Comparison of ENCODE assay signal across 8 cellular contexts in the genomic region with DNA sequence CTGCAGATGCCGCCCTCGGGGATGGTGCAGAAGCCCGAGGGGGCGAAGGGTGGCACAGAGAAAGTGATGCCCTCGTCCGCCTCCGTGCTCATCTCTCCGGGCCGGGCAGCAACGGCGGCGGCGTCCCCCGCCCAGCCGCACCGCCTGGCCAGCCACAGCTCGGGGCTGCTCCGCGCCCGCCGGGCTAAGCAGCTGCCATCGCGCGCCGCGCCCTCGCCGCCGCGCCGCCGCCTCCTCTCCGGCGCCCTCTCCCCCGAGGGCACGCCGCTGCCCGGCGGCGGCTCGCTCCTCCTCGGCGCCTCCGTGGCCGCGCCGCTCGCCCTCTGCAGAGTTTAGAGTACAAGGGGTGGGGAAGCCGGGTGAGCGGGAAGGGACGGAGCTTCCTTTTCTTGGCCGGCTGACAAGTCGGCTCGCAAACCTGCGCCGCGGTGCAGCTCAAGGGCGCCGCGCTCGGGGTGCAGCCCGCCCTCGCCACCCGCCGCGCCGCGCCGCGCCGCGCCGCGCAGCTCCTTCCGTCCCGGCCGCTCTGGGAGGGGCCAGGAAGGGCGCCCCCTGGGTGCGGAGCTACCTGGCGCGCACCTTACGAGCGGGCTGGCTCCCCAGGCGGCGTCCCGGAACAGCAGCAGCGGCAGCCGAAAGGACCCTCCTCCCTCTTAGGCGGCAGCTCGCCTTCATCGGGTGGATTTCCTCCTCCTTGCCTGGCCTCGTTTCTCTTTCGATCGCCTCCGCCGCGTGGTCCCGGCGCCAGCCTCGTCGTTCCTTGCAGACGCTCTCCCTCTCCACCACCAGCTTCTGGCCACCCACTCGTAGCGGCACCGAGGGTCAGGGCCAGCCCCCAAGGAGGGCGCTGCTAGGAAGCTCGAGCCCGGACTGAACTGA. TPM values are rescaled to one million over a fixed set of nuclear protein-coding genes. Genes with fewer than 3 reads are reported as not detected.
DNase-seq lines count a peak whose midpoint lies in the region; ATAC-seq lines count a peak whose summit lies in the region.

A gene with protein sequence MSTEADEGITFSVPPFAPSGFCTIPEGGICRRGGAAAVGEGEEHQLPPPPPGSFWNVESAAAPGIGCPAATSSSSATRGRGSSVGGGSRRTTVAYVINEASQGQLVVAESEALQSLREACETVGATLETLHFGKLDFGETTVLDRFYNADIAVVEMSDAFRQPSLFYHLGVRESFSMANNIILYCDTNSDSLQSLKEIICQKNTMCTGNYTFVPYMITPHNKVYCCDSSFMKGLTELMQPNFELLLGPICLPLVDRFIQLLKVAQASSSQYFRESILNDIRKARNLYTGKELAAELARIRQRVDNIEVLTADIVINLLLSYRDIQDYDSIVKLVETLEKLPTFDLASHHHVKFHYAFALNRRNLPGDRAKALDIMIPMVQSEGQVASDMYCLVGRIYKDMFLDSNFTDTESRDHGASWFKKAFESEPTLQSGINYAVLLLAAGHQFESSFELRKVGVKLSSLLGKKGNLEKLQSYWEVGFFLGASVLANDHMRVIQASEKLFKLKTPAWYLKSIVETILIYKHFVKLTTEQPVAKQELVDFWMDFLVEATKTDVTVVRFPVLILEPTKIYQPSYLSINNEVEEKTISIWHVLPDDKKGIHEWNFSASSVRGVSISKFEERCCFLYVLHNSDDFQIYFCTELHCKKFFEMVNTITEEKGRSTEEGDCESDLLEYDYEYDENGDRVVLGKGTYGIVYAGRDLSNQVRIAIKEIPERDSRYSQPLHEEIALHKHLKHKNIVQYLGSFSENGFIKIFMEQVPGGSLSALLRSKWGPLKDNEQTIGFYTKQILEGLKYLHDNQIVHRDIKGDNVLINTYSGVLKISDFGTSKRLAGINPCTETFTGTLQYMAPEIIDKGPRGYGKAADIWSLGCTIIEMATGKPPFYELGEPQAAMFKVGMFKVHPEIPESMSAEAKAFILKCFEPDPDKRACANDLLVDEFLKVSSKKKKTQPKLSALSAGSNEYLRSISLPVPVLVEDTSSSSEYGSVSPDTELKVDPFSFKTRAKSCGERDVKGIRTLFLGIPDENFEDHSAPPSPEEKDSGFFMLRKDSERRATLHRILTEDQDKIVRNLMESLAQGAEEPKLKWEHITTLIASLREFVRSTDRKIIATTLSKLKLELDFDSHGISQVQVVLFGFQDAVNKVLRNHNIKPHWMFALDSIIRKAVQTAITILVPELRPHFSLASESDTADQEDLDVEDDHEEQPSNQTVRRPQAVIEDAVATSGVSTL (N-terminal part only) (minus strand): TSS at position 412 of the 879 bp plus-strand sequence. CDS start 320 bp downstream, at position 92.

- POLR2A ChIA-PET in activated CD4-positive, alpha-beta memory T cell treated with anti-CD3 and anti-CD28 coated beads, Interleukin-2, amount 10 ng/mL, durations not matched to agents 7 days and 5 days (lab: Charles Lee) = interaction anchor here (0.7 to 10.1 kb wide), 40 partner anchors 8 to 542 kb away, joined by 3 to 237 read pairs (median 6); a partner anchor contains a TSS

- peaks cover 34% of the 10 kb centered on the region for H3K4me1 Mint-ChIP-seq in activated CD4-positive, alpha-beta memory T cell treated with anti-CD3 and anti-CD28 coated beads, Interleukin-2, amount 10 ng/mL, durations not matched to agents 7 days and 5 days
- peaks cover 22% of the 10 kb centered on the region for H3K4me1 Mint-ChIP-seq in memory B cell

- ATAC-seq in GM19328 (IDR thresholded peaks at IDR 0.05; ENCODE audit: unreplicated experiment) (peak; percentile 61), HG03460 (IDR thresholded peaks at IDR 0.05; ENCODE audit: unreplicated experiment) (peak; percentile 55), memory B cell (ENCODE audit: low read depth) (peak; percentile 62)

- DNase-seq in CD1c-positive myeloid dendritic cell (ENCODE audit: extremely low spot score) (peak; percentile 90), NCI-H748 (lab: John Stamatoyannopoulos, UW; ENCODE audit: unreplicated experiment) (peak; percentile 87), ecto neural progenitor cell (ENCODE audit: low spot score) (peak; percentile 78), memory B cell (ENCODE audit: low spot score in 2 of 2) (peak; percentile 92 to 97)
- DNase-seq in activated CD4-positive, alpha-beta memory T cell treated with anti-CD3 and anti-CD28 coated beads, Interleukin-2, amount 10 ng/mL, durations not matched to agents 7 days and 5 days = peak; percentile 91
- peak; percentile 64 for DNase-seq in stimulated activated CD8-positive, alpha-beta memory T cell treated with anti-CD3 and anti-CD28 coated beads, Interleukin-12 subunit alpha, Interleukin-12 subunit beta, amount 100 ng/mL, for 24 hours (ENCODE audit: extremely low read depth)

- peak within 1 kb of the TSS; percentile 93 for H3K4me3 Mint-ChIP-seq in activated CD4-positive, alpha-beta memory T cell treated with anti-CD3 and anti-CD28 coated beads, Interleukin-2, amount 10 ng/mL, durations not matched to agents 7 days and 5 days
- peak within 1 kb of the TSS; percentile 93 for H3K4me3 Mint-ChIP-seq in memory B cell

- peak within 1 kb of the TSS; percentile 91 for H3K27ac Mint-ChIP-seq in activated CD4-positive, alpha-beta memory T cell treated with anti-CD3 and anti-CD28 coated beads, Interleukin-2, amount 10 ng/mL, durations not matched to agents 7 days and 5 days
- H3K27ac Mint-ChIP-seq in memory B cell = peak within 1 kb of the TSS; percentile 99

- CTCF ChIA-PET in activated CD4-positive, alpha-beta memory T cell treated with anti-CD3 and anti-CD28 coated beads, Interleukin-2, amount 10 ng/mL, durations not matched to agents 7 days and 5 days (lab: Charles Lee) = interaction anchor here (0.7 to 8.6 kb wide), 71 partner anchors 8 to 1875 kb away, joined by 3 to 600 read pairs (median 7); a partner anchor contains a TSS

- peaks cover 17% of the 10 kb centered on the region for H3K36me3 Mint-ChIP-seq in activated CD4-positive, alpha-beta memory T cell treated with anti-CD3 and anti-CD28 coated beads, Interleukin-2, amount 10 ng/mL, durations not matched to agents 7 days and 5 days (ENCODE audit: low read depth)
- peaks cover 8% of the 10 kb centered on the region for H3K36me3 Mint-ChIP-seq in memory B cell

- no peaks in the 10 kb centered on the region for H3K9me3 Mint-ChIP-seq in activated CD4-positive, alpha-beta memory T cell treated with anti-CD3 and anti-CD28 coated beads, Interleukin-2, amount 10 ng/mL, durations not matched to agents 7 days and 5 days
- no peaks in the 10 kb centered on the region for H3K9me3 Mint-ChIP-seq in memory B cell

- H3K27me3 Mint-ChIP-seq in activated CD4-positive, alpha-beta memory T cell treated with anti-CD3 and anti-CD28 coated beads, Interleukin-2, amount 10 ng/mL, durations not matched to agents 7 days and 5 days = no peaks in the 10 kb centered on the region
- no peaks in the 10 kb centered on the region for H3K27me3 Mint-ChIP-seq in memory B cell

RNA-seq across cellular contexts. Expression of the gene that starts here (rescaled TPM):
- total RNA-seq in activated CD4-positive, alpha-beta memory T cell treated with anti-CD3 and anti-CD28 coated beads, Interleukin-2, amount 10 ng/mL, durations not matched to agents 7 days and 5 days = 10 to 100 TPM; 25.4 to 25.9 TPM

Comparison
In these comparisons a context has a peak if more than half of its experiments do, and no peak if none do; other contexts are left out.
1. Peak in every context shown above with its lines: DNase-seq and ATAC-seq.